ENCODE assay signal across 9 cellular contexts in genomic region chr18:31977270-31977872, GRCh38. TPM values are rescaled to one million over a fixed set of nuclear protein-coding genes. Genes with fewer than 3 reads are reported as not detected.
DNase-seq lines count a peak whose midpoint lies in the region; ATAC-seq and TF ChIP-seq lines count a peak whose summit lies in the region.
"Had no signal": no experiment of that assay in that cellular context is flagged by ENCODE, and none has a peak within 500 bp of the region (broad histone marks: within the 10 kb centered on the region; RNA-seq: fewer than 3 reads in every experiment).

No MANE protein-coding gene starts in this region.

- intact Hi-C loops in heart left ventricle (cut with DNase I), result loop anchor here (1.0 to 10.0 kb wide), 8 partner anchors 153 to 423 kb away; no protein-coding TSS in a partner anchor

- peak; percentile 61 to 82 (median 72) for TF ChIP-seq CTCF in heart left ventricle (IDR thresholded peaks at IDR 0.05)

- CTCF ChIA-PET in activated CD4-positive, alpha-beta memory T cell treated with anti-CD3 and anti-CD28 coated beads, Interleukin-2, amount 10 ng/mL, durations not matched to agents 7 days and 5 days (lab: Charles Lee), result interaction anchor here (0.6 to 2.4 kb wide), 13 partner anchors 9 to 1907 kb away, joined by 3 to 13 read pairs (median 3); partner anchors contain the start of genes RNF125 and TRAPPC8

- no peaks in the 10 kb centered on the region for H3K27me3 Mint-ChIP-seq in activated CD4-positive, alpha-beta memory T cell treated with anti-CD3 and anti-CD28 coated beads, Interleukin-2, amount 10 ng/mL, durations not matched to agents 7 days and 5 days

- H3K4me1 Mint-ChIP-seq in activated CD4-positive, alpha-beta memory T cell treated with anti-CD3 and anti-CD28 coated beads, Interleukin-2, amount 10 ng/mL, durations not matched to agents 7 days and 5 days, result no peaks in the 10 kb centered on the region

- no peaks in the 10 kb centered on the region for H3K27me3 ChIP-seq in heart left ventricle

- TF ChIP-seq POLR2A in heart left ventricle (IDR thresholded peaks at IDR 0.05), result no peak

- H3K36me3 Mint-ChIP-seq in activated CD4-positive, alpha-beta memory T cell treated with anti-CD3 and anti-CD28 coated beads, Interleukin-2, amount 10 ng/mL, durations not matched to agents 7 days and 5 days (ENCODE audit: low read depth), result peaks cover 10% of the 10 kb centered on the region

- peak; percentile 14 to 32 for DNase-seq in stimulated activated CD4-positive, alpha-beta T cell treated with anti-CD3 and anti-CD28 coated beads, Interleukin-2, amount 100 ng/mL, for 24 hours
- no peak for DNase-seq in stimulated activated CD4-positive, alpha-beta T cell treated with anti-CD3 and anti-CD28 coated beads, Interleukin-12 subunit alpha, Interleukin-12 subunit beta, amount 100 ng/mL, for 4 hours
- DNase-seq in NCI-H2107 (lab: John Stamatoyannopoulos, UW) (peak; percentile 9), heart left ventricle (peak in 2 of 5 donors; percentile 28 to 43), renal cortical epithelial cell (ENCODE audit: low read depth) (peak; percentile 49)
- DNase-seq in activated CD4-positive, alpha-beta memory T cell treated with anti-CD3 and anti-CD28 coated beads, Interleukin-2, amount 10 ng/mL, durations not matched to agents 7 days and 5 days, result peak; percentile 25

- H3K36me3 ChIP-seq in heart left ventricle, result no peaks in the 10 kb centered on the region

- peaks cover 31% of the 10 kb centered on the region for H3K9me3 Mint-ChIP-seq in activated CD4-positive, alpha-beta memory T cell treated with anti-CD3 and anti-CD28 coated beads, Interleukin-2, amount 10 ng/mL, durations not matched to agents 7 days and 5 days

- peaks cover 0 to 36% (median 16%) of the 10 kb centered on the region in 12 donors for H3K9me3 ChIP-seq in heart left ventricle

- peak in 3 of 4 donors; percentile 66 to 68 (median 67) for ATAC-seq in heart left ventricle
- ATAC-seq in GM21723 (IDR thresholded peaks at IDR 0.05; ENCODE audit: unreplicated experiment), result no peak
- ATAC-seq in HG03354 (IDR thresholded peaks at IDR 0.05; ENCODE audit: poor library complexity, severe bottlenecking, unreplicated experiment), result no peak

- 50 to 66% (median 60%) methylated on average over 9 of the region's 9 CpGs for WGBS in heart left ventricle, 4 donors

- no peak overlapping the region for H3K4me3 Mint-ChIP-seq in activated CD4-positive, alpha-beta memory T cell treated with anti-CD3 and anti-CD28 coated beads, Interleukin-2, amount 10 ng/mL, durations not matched to agents 7 days and 5 days

- no peak overlapping the region for H3K27ac Mint-ChIP-seq in activated CD4-positive, alpha-beta memory T cell treated with anti-CD3 and anti-CD28 coated beads, Interleukin-2, amount 10 ng/mL, durations not matched to agents 7 days and 5 days

- peaks cover 0 to 2% (median 0%) of the 10 kb centered on the region in 12 donors for H3K4me1 ChIP-seq in heart left ventricle

- POLR2A ChIA-PET in activated CD4-positive, alpha-beta memory T cell treated with anti-CD3 and anti-CD28 coated beads, Interleukin-2, amount 10 ng/mL, durations not matched to agents 7 days and 5 days (lab: Charles Lee), result interaction anchor here (0.9 to 1.6 kb wide), 2 partner anchors 42 to 114 kb away, joined by 3 read pairs; partner anchors contain the start of genes RNF125 and RNF138

- H3K4me3 ChIP-seq in heart left ventricle, result no peak overlapping the region

- H3K27ac ChIP-seq in heart left ventricle, result no peak overlapping the region
- H3K27ac ChIP-seq: epithelial cell of prostate had no signal

RNA-seq across cellular contexts. Expression of gene TRAPPC8, which starts 34.4 kb away (rescaled TPM):
- 10 to 100 TPM; 40.1 to 42.7 TPM for total RNA-seq in activated CD4-positive, alpha-beta memory T cell treated with anti-CD3 and anti-CD28 coated beads, Interleukin-2, amount 10 ng/mL, durations not matched to agents 7 days and 5 days
- total RNA-seq in heart left ventricle (10 to 100 TPM; 25.5 to 41.9 (median 31.0) TPM), renal cortical epithelial cell (53.3 and 75.6 TPM in 2 replicates)
- polyA plus RNA-seq in heart left ventricle, result 10 to 100 TPM in 1 of 2 donors, 1 to 10 TPM in 1; 9.5 to 20.1 TPM

RNA-seq across cellular contexts. Expression of gene RNF125, which starts 41.3 kb away (rescaled TPM):
- total RNA-seq in activated CD4-positive, alpha-beta memory T cell treated with anti-CD3 and anti-CD28 coated beads, Interleukin-2, amount 10 ng/mL, durations not matched to agents 7 days and 5 days, result 10 to 100 TPM; 43.8 to 48.4 TPM
- 10 to 100 TPM in 1 of 9 donors, 1 to 10 TPM in 8; 1.1 to 12.5 (median 3.8) TPM for total RNA-seq in heart left ventricle
- polyA plus RNA-seq in heart left ventricle, result 1 to 10 TPM; 2.8 to 3.0 TPM
- total RNA-seq in renal cortical epithelial cell, result 1.5 and 4.0 TPM in 2 replicates

Comparison
In these comparisons a context has a peak if more than half of its experiments do, and no peak if none do; other contexts are left out.
1. ATAC-seq: peak in heart left ventricle (3 of 4); none in GM21723 (single experiment) and HG03354 (single experiment).